Comparison of ENCODE assay signal across 8 cellular contexts in the genomic region with DNA sequence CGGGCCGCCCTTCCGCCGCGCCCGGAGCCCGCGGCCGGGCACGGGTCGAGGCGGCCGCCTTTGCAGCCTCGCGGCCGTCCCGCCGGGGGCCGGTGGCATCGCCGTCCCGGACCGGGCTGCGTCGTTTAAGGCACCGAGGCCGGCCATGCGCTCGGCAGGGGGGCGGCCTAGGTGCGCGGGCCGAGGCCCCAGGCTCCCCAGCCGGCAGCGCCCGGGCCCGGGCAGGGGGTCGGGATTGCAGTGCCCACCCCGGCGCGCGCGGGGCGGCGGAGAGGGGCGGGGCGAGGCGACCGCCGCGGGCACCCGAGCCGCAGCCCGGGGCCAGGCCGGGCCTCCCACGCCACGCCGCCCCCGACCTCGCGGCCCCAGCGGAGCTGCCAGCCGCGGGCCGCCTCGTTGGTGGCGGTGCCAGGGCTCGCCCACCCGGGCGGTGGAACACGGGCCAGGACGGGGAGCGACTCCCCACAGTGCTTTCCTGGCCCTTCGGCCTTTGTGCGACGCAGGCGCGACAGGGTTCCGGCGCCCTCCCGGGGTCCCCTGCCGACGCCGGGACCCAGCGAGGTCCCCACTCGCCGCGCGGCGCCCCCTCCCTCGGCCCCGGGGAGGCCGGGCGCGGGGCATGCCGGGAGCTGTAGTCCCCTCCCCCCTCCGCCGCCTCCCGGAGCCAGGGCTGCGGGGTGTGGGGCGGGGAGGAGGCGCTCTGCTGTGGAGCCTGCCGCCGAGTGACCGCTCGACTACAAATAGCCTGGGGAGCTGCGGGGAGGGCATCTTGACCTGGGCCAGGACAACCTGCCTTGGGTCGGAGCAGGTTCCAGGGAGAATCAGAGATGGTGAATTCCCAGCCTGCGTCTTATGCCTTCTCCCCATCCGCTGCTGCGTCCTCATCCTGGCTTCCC. TPM values are rescaled to one million over a fixed set of nuclear protein-coding genes. Genes with fewer than 3 reads are reported as not detected.
DNase-seq lines count a peak whose midpoint lies in the region; ATAC-seq, FAIRE-seq and TF ChIP-seq lines count a peak whose summit lies in the region.

No MANE protein-coding gene starts in this region.

- H3K36me3 ChIP-seq in HEK293 (ENCODE audit: control insufficient read depth in 2 of 2, insufficient read depth in 1 of 2, low read length in 2 of 2), result peaks cover 31 to 47% of the 10 kb centered on the region in 2 experiments
- H3K36me3 ChIP-seq in WERI-Rb-1, result peaks cover 47% of the 10 kb centered on the region
- peaks cover 29% of the 10 kb centered on the region for H3K36me3 ChIP-seq in bronchial epithelial cell (ENCODE audit: control insufficient read depth, insufficient read depth, low read length)

- POLR2A ChIA-PET in HEK293 (lab: Yijun Ruan, JAX), result interaction anchor here (0.7 to 1.3 kb wide), 6 partner anchors 9 to 81 kb away, joined by 3 to 11 read pairs (median 4); a partner anchor contains a TSS

- H3K9me3 ChIP-seq in HEK293 (ENCODE audit: control insufficient read depth, insufficient read depth, low read depth, low read length) (no peaks in the 10 kb centered on the region), WERI-Rb-1 (ENCODE audit: severe bottlenecking) (no peaks in the 10 kb centered on the region)

- peak; percentile 60 for TF ChIP-seq POLR2A in GM15510 (IDR thresholded peaks at IDR 0.05; ENCODE audit: borderline replicate concordance, extremely low read depth, insufficient read length)

- TF ChIP-seq CTCF in HEK293 (tag by site-specific recombination; IDR thresholded peaks at IDR 0.05) (no peak), WERI-Rb-1 (IDR thresholded peaks at IDR 0.05; ENCODE audit: low read depth, low read length) (no peak), bronchial epithelial cell (IDR thresholded peaks at IDR 0.05; ENCODE audit: insufficient read depth, low read length, severe bottlenecking) (no peak)

- peaks cover 3% of the 10 kb centered on the region; the same call in 1 of the 2 replicates for H3K4me1 ChIP-seq in HEK293 (ENCODE audit: control insufficient read depth, insufficient read depth, low read length)

- FAIRE-seq in bronchial epithelial cell (lab: Jason Lieb, UNC), result no peak

- H3K27ac ChIP-seq in HEK293 (ENCODE audit: extremely low read depth, low read depth, low read length) (peak overlapping the region; percentile 88; the same call in 1 of the 2 replicates), WERI-Rb-1 (peak overlapping the region; percentile 77)

- H3K4me3 ChIP-seq in HEK293 (ENCODE audit: low read depth, low read length) (peak overlapping the region; percentile 73), WERI-Rb-1 (ENCODE audit: low read depth, low read length) (peak overlapping the region; percentile 44), bronchial epithelial cell (ENCODE audit: low read depth, low read length) (peak overlapping the region; percentile 78)

- H3K27me3 ChIP-seq in WERI-Rb-1 (ENCODE audit: insufficient read depth, low read depth, severe bottlenecking) (no peaks in the 10 kb centered on the region), bronchial epithelial cell (ENCODE audit: control insufficient read depth, insufficient read depth, low read length) (no peaks in the 10 kb centered on the region)

- CTCF ChIA-PET in HEK293 (lab: Yijun Ruan, JAX), result interaction anchor here (0.6 to 2.0 kb wide), 8 partner anchors 11 to 149 kb away, joined by 3 to 8 read pairs (median 4); a partner anchor contains a TSS

- ATAC-seq in GM18870 (IDR thresholded peaks at IDR 0.05; ENCODE audit: unreplicated experiment), result no peak

- DNase-seq in MV-4-11 (lab: John Stamatoyannopoulos, UW) (peak; percentile 7), WERI-Rb-1 (peak; percentile 71), bronchial epithelial cell (ENCODE audit: low read depth) (no peak), iris pigment epithelial cell (ENCODE audit: low read depth) (peak; percentile 57)
- DNase-seq in stimulated activated CD4-positive, alpha-beta T cell treated with anti-CD3 and anti-CD28 coated beads, Interleukin-12 subunit alpha, Interleukin-12 subunit beta, amount 100 ng/mL, for 4 hours, result peak; percentile 72

TF ChIP-seq in HEK293, 187 proteins besides CTCF, POLR2A, EP300 and RAD21 (continues in another document):
- TF ChIP-seq, protein P1, sequence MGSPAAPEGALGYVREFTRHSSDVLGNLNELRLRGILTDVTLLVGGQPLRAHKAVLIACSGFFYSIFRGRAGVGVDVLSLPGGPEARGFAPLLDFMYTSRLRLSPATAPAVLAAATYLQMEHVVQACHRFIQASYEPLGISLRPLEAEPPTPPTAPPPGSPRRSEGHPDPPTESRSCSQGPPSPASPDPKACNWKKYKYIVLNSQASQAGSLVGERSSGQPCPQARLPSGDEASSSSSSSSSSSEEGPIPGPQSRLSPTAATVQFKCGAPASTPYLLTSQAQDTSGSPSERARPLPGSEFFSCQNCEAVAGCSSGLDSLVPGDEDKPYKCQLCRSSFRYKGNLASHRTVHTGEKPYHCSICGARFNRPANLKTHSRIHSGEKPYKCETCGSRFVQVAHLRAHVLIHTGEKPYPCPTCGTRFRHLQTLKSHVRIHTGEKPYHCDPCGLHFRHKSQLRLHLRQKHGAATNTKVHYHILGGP (tag by site-specific recombination; IDR thresholded peaks at IDR 0.05), result no peak
- TF ChIP-seq ZNF530 (tag by site-specific recombination; IDR thresholded peaks at IDR 0.05; ENCODE audit: low read depth) (no peak), YY2 (tag by site-specific recombination; IDR thresholded peaks at IDR 0.05) (no peak), ZNF138 (tag by site-specific recombination; IDR thresholded peaks at IDR 0.05; ENCODE audit: borderline replicate concordance) (no peak), ZSCAN30 (tag by site-specific recombination; IDR thresholded peaks at IDR 0.05) (peak; percentile 22; the same call in 1 of the 2 replicates), ZNF561 (tag by site-specific recombination; IDR thresholded peaks at IDR 0.05; ENCODE audit: borderline replicate concordance) (peak; percentile 60; the same call in 1 of the 2 replicates), KLF7 (tag by site-specific recombination; IDR thresholded peaks at IDR 0.05; ENCODE audit: borderline replicate concordance) (no peak), ZNF354C (tag by site-specific recombination; IDR thresholded peaks at IDR 0.05; ENCODE audit: borderline replicate concordance, low read depth) (no peak), ZNF114 (tag by site-specific recombination; IDR thresholded peaks at IDR 0.05) (no peak), ZNF121 (tag by site-specific recombination; IDR thresholded peaks at IDR 0.05) (no peak), ZNF501 (tag by site-specific recombination; IDR thresholded peaks at IDR 0.05) (0 out of 2 replicates have a peak, but pooled peaks have one; percentile 52), ZNF146 (tag by site-specific recombination; IDR thresholded peaks at IDR 0.05) (0 out of 2 replicates have a peak, but pooled peaks have one; percentile 1), KLF9 (tag by site-specific recombination; IDR thresholded peaks at IDR 0.05; ENCODE audit: low read depth) (peak; percentile 24; the same call in 1 of the 2 replicates), SCRT2 (tag by site-specific recombination; IDR thresholded peaks at IDR 0.05) (no peak), ZNF624 (tag by site-specific recombination; IDR thresholded peaks at IDR 0.05) (no peak)
- TF ChIP-seq, protein P2, sequence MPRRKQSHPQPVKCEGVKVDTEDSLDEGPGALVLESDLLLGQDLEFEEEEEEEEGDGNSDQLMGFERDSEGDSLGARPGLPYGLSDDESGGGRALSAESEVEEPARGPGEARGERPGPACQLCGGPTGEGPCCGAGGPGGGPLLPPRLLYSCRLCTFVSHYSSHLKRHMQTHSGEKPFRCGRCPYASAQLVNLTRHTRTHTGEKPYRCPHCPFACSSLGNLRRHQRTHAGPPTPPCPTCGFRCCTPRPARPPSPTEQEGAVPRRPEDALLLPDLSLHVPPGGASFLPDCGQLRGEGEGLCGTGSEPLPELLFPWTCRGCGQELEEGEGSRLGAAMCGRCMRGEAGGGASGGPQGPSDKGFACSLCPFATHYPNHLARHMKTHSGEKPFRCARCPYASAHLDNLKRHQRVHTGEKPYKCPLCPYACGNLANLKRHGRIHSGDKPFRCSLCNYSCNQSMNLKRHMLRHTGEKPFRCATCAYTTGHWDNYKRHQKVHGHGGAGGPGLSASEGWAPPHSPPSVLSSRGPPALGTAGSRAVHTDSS (tag by site-specific recombination; IDR thresholded peaks at IDR 0.05), result no peak
- TF ChIP-seq, protein P3, sequence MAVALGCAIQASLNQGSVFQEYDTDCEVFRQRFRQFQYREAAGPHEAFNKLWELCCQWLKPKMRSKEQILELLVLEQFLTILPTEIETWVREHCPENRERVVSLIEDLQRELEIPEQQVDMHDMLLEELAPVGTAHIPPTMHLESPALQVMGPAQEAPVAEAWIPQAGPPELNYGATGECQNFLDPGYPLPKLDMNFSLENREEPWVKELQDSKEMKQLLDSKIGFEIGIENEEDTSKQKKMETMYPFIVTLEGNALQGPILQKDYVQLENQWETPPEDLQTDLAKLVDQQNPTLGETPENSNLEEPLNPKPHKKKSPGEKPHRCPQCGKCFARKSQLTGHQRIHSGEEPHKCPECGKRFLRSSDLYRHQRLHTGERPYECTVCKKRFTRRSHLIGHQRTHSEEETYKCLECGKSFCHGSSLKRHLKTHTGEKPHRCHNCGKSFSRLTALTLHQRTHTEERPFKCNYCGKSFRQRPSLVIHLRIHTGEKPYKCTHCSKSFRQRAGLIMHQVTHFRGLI (tag by site-specific recombination; IDR thresholded peaks at IDR 0.05), result no peak
- TF ChIP-seq, protein P4, sequence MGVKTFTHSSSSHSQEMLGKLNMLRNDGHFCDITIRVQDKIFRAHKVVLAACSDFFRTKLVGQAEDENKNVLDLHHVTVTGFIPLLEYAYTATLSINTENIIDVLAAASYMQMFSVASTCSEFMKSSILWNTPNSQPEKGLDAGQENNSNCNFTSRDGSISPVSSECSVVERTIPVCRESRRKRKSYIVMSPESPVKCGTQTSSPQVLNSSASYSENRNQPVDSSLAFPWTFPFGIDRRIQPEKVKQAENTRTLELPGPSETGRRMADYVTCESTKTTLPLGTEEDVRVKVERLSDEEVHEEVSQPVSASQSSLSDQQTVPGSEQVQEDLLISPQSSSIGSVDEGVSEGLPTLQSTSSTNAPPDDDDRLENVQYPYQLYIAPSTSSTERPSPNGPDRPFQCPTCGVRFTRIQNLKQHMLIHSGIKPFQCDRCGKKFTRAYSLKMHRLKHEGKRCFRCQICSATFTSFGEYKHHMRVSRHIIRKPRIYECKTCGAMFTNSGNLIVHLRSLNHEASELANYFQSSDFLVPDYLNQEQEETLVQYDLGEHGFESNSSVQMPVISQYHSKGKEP (tag by site-specific recombination; IDR thresholded peaks at IDR 0.05), result peak; percentile 23; the same call in 1 of the 2 replicates

RNA-seq across cellular contexts. Expression of a gene that starts 0.8 kb away (rescaled TPM):
- total RNA-seq in bronchial epithelial cell, result 66.4 and 81.6 TPM in 2 replicates

RNA-seq across cellular contexts. Expression of a gene that starts 16.9 kb away (rescaled TPM):
- 14.6 and 17.6 TPM in 2 replicates for total RNA-seq in bronchial epithelial cell

RNA-seq across cellular contexts. Expression of a gene that starts 39.3 kb away (rescaled TPM):
- not detected in 2 replicates for total RNA-seq in bronchial epithelial cell
